ENCODE assay signal across 15 cellular contexts in the genomic region with DNA sequence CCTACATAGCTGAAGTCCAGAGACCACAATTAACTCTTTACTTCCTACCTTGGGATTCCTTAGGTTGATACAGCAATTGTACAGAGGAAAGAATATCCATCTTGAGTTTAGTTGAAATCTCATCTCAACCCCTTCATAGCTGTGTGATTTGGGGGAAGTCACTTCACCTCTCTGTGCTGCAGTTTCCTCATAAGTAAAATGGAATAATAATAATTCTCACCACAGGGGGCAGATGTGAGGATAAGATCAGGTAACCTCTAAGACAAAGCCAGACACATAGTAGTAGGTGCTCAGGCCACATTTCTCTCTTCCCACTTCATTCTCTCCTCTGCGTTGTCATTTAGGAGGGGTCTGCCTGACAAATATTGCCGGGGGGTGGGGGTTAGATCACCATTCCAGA. TPM values are rescaled to one million over a fixed set of nuclear protein-coding genes. Genes with fewer than 3 reads are reported as not detected.
DNase-seq lines count a peak whose midpoint lies in the region; ATAC-seq and TF ChIP-seq lines count a peak whose summit lies in the region.
"Had no signal": no experiment of that assay in that cellular context is flagged by ENCODE, and none has a peak within 500 bp of the region (broad histone marks: within the 10 kb centered on the region; RNA-seq: fewer than 3 reads in every experiment).

No MANE protein-coding gene starts in this region.

- no peak overlapping the region for H3K4me2 ChIP-seq in Karpas-422 (ENCODE audit: low read depth, low read length, poor library complexity, severe bottlenecking)
- H3K4me2 ChIP-seq: BLaER1 had no signal

- H3K4me3 ChIP-seq in Karpas-422 (ENCODE audit: low read length) (no peak overlapping the region), choroid plexus epithelial cell (ENCODE audit: low read depth, low read length) (no peak overlapping the region)
- H3K4me3 ChIP-seq: BLaER1, SK-N-MC had no signal

- CTCF ChIA-PET in activated CD8-positive, alpha-beta T cell treated with anti-CD3 and anti-CD28 coated beads for 36 hours (lab: Charles Lee) = interaction anchor here (0.7 to 1.4 kb wide), 4 partner anchors 16 to 92 kb away, joined by 3 to 4 read pairs (median 3); no protein-coding TSS in a partner anchor
- CTCF ChIA-PET in activated CD8-positive, alpha-beta T cell treated with anti-CD3 and anti-CD28 coated beads, Interleukin-2, amount 10 ng/mL, durations not matched to agents 7 days and 5 days (lab: Charles Lee) = interaction anchor here (1.3 to 1.9 kb wide), 2 partner anchors 91 to 295 kb away, joined by 4 read pairs; no protein-coding TSS in a partner anchor
- CTCF ChIA-PET in activated CD4-positive, alpha-beta T cell treated with anti-CD3 and anti-CD28 coated beads for 36 hours (lab: Charles Lee) = interaction anchor here (0.9 to 2.0 kb wide), 5 partner anchors 9 to 91 kb away, joined by 3 to 6 read pairs (median 4); no protein-coding TSS in a partner anchor

- no peaks in the 10 kb centered on the region for H3K79me2 ChIP-seq in Karpas-422 (ENCODE audit: low read length)

- H2AFZ ChIP-seq in Karpas-422 (ENCODE audit: low read length) = no peak overlapping the region

- no peaks in the 10 kb centered on the region for H3K36me3 ChIP-seq in Karpas-422 (ENCODE audit: insufficient read depth, low read length)
- H3K36me3 ChIP-seq: BLaER1 had no signal

- no peak overlapping the region for H3K27ac Mint-ChIP-seq in activated CD8-positive, alpha-beta T cell treated with anti-CD3 and anti-CD28 coated beads for 36 hours
- no peak overlapping the region for H3K27ac Mint-ChIP-seq in activated CD8-positive, alpha-beta T cell treated with anti-CD3 and anti-CD28 coated beads, Interleukin-2, amount 10 ng/mL, durations not matched to agents 7 days and 5 days
- peak overlapping the region; percentile 42 for H3K27ac Mint-ChIP-seq in type B pancreatic cell
- H3K27ac Mint-ChIP-seq in activated CD4-positive, alpha-beta T cell treated with anti-CD3 and anti-CD28 coated beads for 36 hours = no peak overlapping the region

- ATAC-seq in activated CD8-positive, alpha-beta T cell treated with anti-CD3 and anti-CD28 coated beads for 36 hours = no peak
- ATAC-seq in activated CD8-positive, alpha-beta T cell treated with anti-CD3 and anti-CD28 coated beads, Interleukin-2, amount 10 ng/mL, durations not matched to agents 7 days and 5 days = no peak
- ATAC-seq in HG03097 (IDR thresholded peaks at IDR 0.05; ENCODE audit: low FRiP score, unreplicated experiment) = no peak
- no peak for ATAC-seq in activated CD4-positive, alpha-beta T cell treated with anti-CD3 and anti-CD28 coated beads for 36 hours

- no peaks in the 10 kb centered on the region for H4K20me1 ChIP-seq in Karpas-422 (ENCODE audit: insufficient read depth, low read depth, low read length)

- no peak overlapping the region for H3K27ac ChIP-seq in Karpas-422 (ENCODE audit: low read length)
- H3K27ac ChIP-seq: BLaER1, SK-N-MC had no signal

- no peaks in the 10 kb centered on the region for H3K9me2 ChIP-seq in Karpas-422 (replicated peaks; ENCODE audit: insufficient read depth, low read length)

- no peaks in the 10 kb centered on the region for H3K36me3 Mint-ChIP-seq in activated CD8-positive, alpha-beta T cell treated with anti-CD3 and anti-CD28 coated beads for 36 hours (ENCODE audit: low read depth)
- H3K36me3 Mint-ChIP-seq in activated CD8-positive, alpha-beta T cell treated with anti-CD3 and anti-CD28 coated beads, Interleukin-2, amount 10 ng/mL, durations not matched to agents 7 days and 5 days (ENCODE audit: low read depth) = no peaks in the 10 kb centered on the region
- no peaks in the 10 kb centered on the region for H3K36me3 Mint-ChIP-seq in type B pancreatic cell
- H3K36me3 Mint-ChIP-seq in activated CD4-positive, alpha-beta T cell treated with anti-CD3 and anti-CD28 coated beads for 36 hours (ENCODE audit: low read depth) = no peaks in the 10 kb centered on the region

- DNase-seq in activated CD8-positive, alpha-beta T cell treated with anti-CD3 and anti-CD28 coated beads for 36 hours = no peak
- no peak for DNase-seq in activated CD8-positive, alpha-beta T cell treated with anti-CD3 and anti-CD28 coated beads, Interleukin-2, amount 10 ng/mL, durations not matched to agents 7 days and 5 days
- peak; percentile 76 for DNase-seq in Karpas-422
- peak; percentile 7 for DNase-seq in choroid plexus epithelial cell (ENCODE audit: low read depth)
- no peak for DNase-seq in type B pancreatic cell (ENCODE audit: extremely low spot score, unreplicated experiment)
- DNase-seq in activated CD4-positive, alpha-beta T cell treated with anti-CD3 and anti-CD28 coated beads for 36 hours = no peak
- no peak for DNase-seq in stimulated activated CD4-positive, alpha-beta T cell treated with anti-CD3 and anti-CD28 coated beads, Interleukin-2, amount 100 ng/mL, for 24 hours
- DNase-seq: activated CD4-positive, CD25-positive, alpha-beta regulatory T cell treated with anti-CD3 and anti-CD28 coated beads, Interleukin-2, amount 50 U/mL, for 72 hours; hippocampal formation; mesenchymal stem cell had no signal

- H3K27me3 ChIP-seq in Karpas-422 (ENCODE audit: low read length) = no peaks in the 10 kb centered on the region

- H3K9me3 ChIP-seq in Karpas-422 (ENCODE audit: low read length) = no peaks in the 10 kb centered on the region
- H3K9me3 ChIP-seq: BLaER1 had no signal

- POLR2A ChIA-PET in activated CD8-positive, alpha-beta T cell treated with anti-CD3 and anti-CD28 coated beads for 36 hours (lab: Charles Lee) = interaction anchor here (0.7 kb wide), 1 partner anchor 10 kb away, joined by 3 read pairs; no protein-coding TSS in a partner anchor
- POLR2A ChIA-PET in activated CD8-positive, alpha-beta T cell treated with anti-CD3 and anti-CD28 coated beads, Interleukin-2, amount 10 ng/mL, durations not matched to agents 7 days and 5 days (lab: Charles Lee) = no interaction called here
- POLR2A ChIA-PET in activated CD4-positive, alpha-beta T cell treated with anti-CD3 and anti-CD28 coated beads for 36 hours (lab: Charles Lee) = interaction anchor here (0.6 kb wide), 1 partner anchor 9 kb away, joined by 4 read pairs; no protein-coding TSS in a partner anchor

- no peak overlapping the region for H3K4me3 Mint-ChIP-seq in activated CD8-positive, alpha-beta T cell treated with anti-CD3 and anti-CD28 coated beads for 36 hours
- H3K4me3 Mint-ChIP-seq in activated CD8-positive, alpha-beta T cell treated with anti-CD3 and anti-CD28 coated beads, Interleukin-2, amount 10 ng/mL, durations not matched to agents 7 days and 5 days = no peak overlapping the region
- H3K4me3 Mint-ChIP-seq in type B pancreatic cell = no peak overlapping the region
- no peak overlapping the region for H3K4me3 Mint-ChIP-seq in activated CD4-positive, alpha-beta T cell treated with anti-CD3 and anti-CD28 coated beads for 36 hours

- no peak overlapping the region for H3K9ac ChIP-seq in Karpas-422 (ENCODE audit: low read length)
- H3K9ac ChIP-seq: BLaER1 had no signal

- no peaks in the 10 kb centered on the region for H3K4me1 ChIP-seq in Karpas-422 (ENCODE audit: low read length)

- intact Hi-C loops in activated CD8-positive, alpha-beta T cell treated with anti-CD3 and anti-CD28 coated beads for 36 hours (cut with micrococcal nuclease) = no loop called here
- intact Hi-C loops in activated CD4-positive, alpha-beta T cell treated with anti-CD3 and anti-CD28 coated beads for 36 hours (cut with DNase I, micrococcal nuclease) = no loop called here

- no peaks in the 10 kb centered on the region for H3K9me3 Mint-ChIP-seq in activated CD8-positive, alpha-beta T cell treated with anti-CD3 and anti-CD28 coated beads for 36 hours
- H3K9me3 Mint-ChIP-seq in activated CD8-positive, alpha-beta T cell treated with anti-CD3 and anti-CD28 coated beads, Interleukin-2, amount 10 ng/mL, durations not matched to agents 7 days and 5 days (ENCODE audit: insufficient read depth) = no peaks in the 10 kb centered on the region
- H3K9me3 Mint-ChIP-seq in type B pancreatic cell = no peaks in the 10 kb centered on the region
- H3K9me3 Mint-ChIP-seq in activated CD4-positive, alpha-beta T cell treated with anti-CD3 and anti-CD28 coated beads for 36 hours (ENCODE audit: low read depth) = no peaks in the 10 kb centered on the region

- H3K27me3 Mint-ChIP-seq in activated CD8-positive, alpha-beta T cell treated with anti-CD3 and anti-CD28 coated beads for 36 hours = peaks cover 22% of the 10 kb centered on the region
- H3K27me3 Mint-ChIP-seq in activated CD8-positive, alpha-beta T cell treated with anti-CD3 and anti-CD28 coated beads, Interleukin-2, amount 10 ng/mL, durations not matched to agents 7 days and 5 days (ENCODE audit: low read depth) = peaks cover 16% of the 10 kb centered on the region
- H3K27me3 Mint-ChIP-seq in type B pancreatic cell = peaks cover 36% of the 10 kb centered on the region
- H3K27me3 Mint-ChIP-seq in activated CD4-positive, alpha-beta T cell treated with anti-CD3 and anti-CD28 coated beads for 36 hours = peaks cover 10% of the 10 kb centered on the region

- TF ChIP-seq CTCF in activated CD8-positive, alpha-beta T cell treated with anti-CD3 and anti-CD28 coated beads for 36 hours (IDR thresholded peaks at IDR 0.05) = peak; percentile 19
- no peak for TF ChIP-seq CTCF in choroid plexus epithelial cell (conservative IDR thresholded peaks at IDR 0.05; ENCODE audit: low read depth, low read length)
- peak; percentile 32 for TF ChIP-seq CTCF in type B pancreatic cell (conservative IDR thresholded peaks at IDR 0.05)

- no peaks in the 10 kb centered on the region for H3K4me1 Mint-ChIP-seq in activated CD8-positive, alpha-beta T cell treated with anti-CD3 and anti-CD28 coated beads for 36 hours (ENCODE audit: low read depth)
- no peaks in the 10 kb centered on the region for H3K4me1 Mint-ChIP-seq in activated CD8-positive, alpha-beta T cell treated with anti-CD3 and anti-CD28 coated beads, Interleukin-2, amount 10 ng/mL, durations not matched to agents 7 days and 5 days (ENCODE audit: low read depth)
- H3K4me1 Mint-ChIP-seq in type B pancreatic cell (ENCODE audit: unreplicated experiment) = peaks cover 6% of the 10 kb centered on the region
- no peaks in the 10 kb centered on the region for H3K4me1 Mint-ChIP-seq in activated CD4-positive, alpha-beta T cell treated with anti-CD3 and anti-CD28 coated beads for 36 hours

RNA-seq across cellular contexts. Expression of gene FOXN4, which starts 6.7 kb away (rescaled TPM):
- total RNA-seq in activated CD8-positive, alpha-beta T cell treated with anti-CD3 and anti-CD28 coated beads for 36 hours = not detected
- total RNA-seq in activated CD8-positive, alpha-beta T cell treated with anti-CD3 and anti-CD28 coated beads, Interleukin-2, amount 10 ng/mL, durations not matched to agents 7 days and 5 days = not detected
- not detected in 2 replicates for total RNA-seq in Karpas-422 (2014; rRNA removed; shearing (Covaris generic); ENCODE audit: low replicate concordance)
- 2.0 and 2.6 TPM in 2 replicates for total RNA-seq in type B pancreatic cell (ENCODE audit: low replicate concordance)
- not detected for total RNA-seq in activated CD4-positive, alpha-beta T cell treated with anti-CD3 and anti-CD28 coated beads for 36 hours
- total RNA-seq: omental fat pad had no signal

RNA-seq across cellular contexts. Expression of gene MYO1H, which starts 45.3 kb away (rescaled TPM):
- not detected for total RNA-seq in activated CD8-positive, alpha-beta T cell treated with anti-CD3 and anti-CD28 coated beads for 36 hours
- total RNA-seq in activated CD8-positive, alpha-beta T cell treated with anti-CD3 and anti-CD28 coated beads, Interleukin-2, amount 10 ng/mL, durations not matched to agents 7 days and 5 days = not detected
- total RNA-seq in Karpas-422 (2014; rRNA removed; shearing (Covaris generic); ENCODE audit: low replicate concordance) = not detected in 2 replicates
- total RNA-seq in type B pancreatic cell (ENCODE audit: low replicate concordance) = 0.72 and 0.79 TPM in 2 replicates
- not detected for total RNA-seq in activated CD4-positive, alpha-beta T cell treated with anti-CD3 and anti-CD28 coated beads for 36 hours
- total RNA-seq: H1 had no signal

Comparison
In these comparisons a context has a peak if more than half of its experiments do, and no peak if none do; other contexts are left out.
1. DNase-seq: peak in Karpas-422 (single experiment) and choroid plexus epithelial cell (single experiment); none in activated CD8-positive, alpha-beta T cell treated with anti-CD3 and anti-CD28 coated beads for 36 hours (single experiment), activated CD8-positive, alpha-beta T cell treated with anti-CD3 and anti-CD28 coated beads, Interleukin-2, amount 10 ng/mL, durations not matched to agents 7 days and 5 days (single experiment), type B pancreatic cell (single experiment), activated CD4-positive, alpha-beta T cell treated with anti-CD3 and anti-CD28 coated beads for 36 hours (single experiment) and stimulated activated CD4-positive, alpha-beta T cell treated with anti-CD3 and anti-CD28 coated beads, Interleukin-2, amount 100 ng/mL, for 24 hours (0 of 2).